ENCODE assay signal across 17 cellular contexts in the genomic region with DNA sequence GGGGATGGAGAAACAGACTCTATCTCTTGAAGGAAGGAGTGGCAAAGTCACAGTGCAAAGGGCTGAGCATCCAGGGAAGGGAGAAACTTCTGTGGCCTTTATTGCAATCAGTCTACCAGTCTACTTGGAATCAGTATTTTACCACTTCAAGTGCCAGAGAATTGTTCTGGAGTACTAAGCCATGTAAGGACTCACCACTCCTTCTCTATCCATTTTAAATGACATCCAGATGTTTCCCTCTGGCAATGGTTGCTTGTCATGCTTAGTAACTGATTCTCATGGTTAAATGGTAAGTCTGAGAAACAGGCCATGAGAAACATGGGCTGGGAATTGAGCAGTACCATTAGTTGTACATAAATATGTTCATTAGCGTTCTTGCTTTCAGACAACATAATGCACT. TPM values are rescaled to one million over a fixed set of nuclear protein-coding genes. Genes with fewer than 3 reads are reported as not detected.
"Had no signal": no experiment of that assay in that cellular context is flagged by ENCODE, and none has a peak within 500 bp of the region (broad histone marks: within the 10 kb centered on the region; RNA-seq: fewer than 3 reads in every experiment).

No MANE protein-coding gene starts in this region.

- H3K27ac ChIP-seq: ascending aorta, brain microvascular endothelial cell, hepatocyte, neural progenitor cell, upper lobe of left lung had no signal

- H3K4me3 ChIP-seq: ascending aorta, hepatocyte, neural progenitor cell, upper lobe of left lung had no signal

- DNase-seq: activated CD4-positive, alpha-beta memory T cell treated with anti-CD3 and anti-CD28 coated beads, Interleukin-2, amount 10 ng/mL, durations not matched to agents 7 days and 5 days; activated CD4-positive, alpha-beta T cell treated with anti-CD3 and anti-CD28 coated beads, Interleukin-2, amount 10 ng/mL, durations not matched to agents 24 days and 14 days; activated gamma-delta T cell treated with Interleukin-2 at 50 U/mL for 16 hours; brain microvascular endothelial cell; caudate nucleus; effector memory CD8-positive, alpha-beta T cell; foreskin melanocyte; immature natural killer cell; mammary epithelial cell; naive thymus-derived CD8-positive, alpha-beta T cell; retina; stimulated activated CD4-positive, alpha-beta T cell treated with anti-CD3 and anti-CD28 coated beads, Interleukin-2, amount 100 ng/mL, for 48 hours; stimulated activated naive CD4-positive, alpha-beta T cell; upper lobe of left lung had no signal

RNA-seq across cellular contexts. Expression of a gene that starts 21.1 kb away (rescaled TPM):
- total RNA-seq: naive thymus-derived CD8-positive, alpha-beta T cell had no signal
